Comparison of ENCODE assay signal across 18 cellular contexts in the genomic region with DNA sequence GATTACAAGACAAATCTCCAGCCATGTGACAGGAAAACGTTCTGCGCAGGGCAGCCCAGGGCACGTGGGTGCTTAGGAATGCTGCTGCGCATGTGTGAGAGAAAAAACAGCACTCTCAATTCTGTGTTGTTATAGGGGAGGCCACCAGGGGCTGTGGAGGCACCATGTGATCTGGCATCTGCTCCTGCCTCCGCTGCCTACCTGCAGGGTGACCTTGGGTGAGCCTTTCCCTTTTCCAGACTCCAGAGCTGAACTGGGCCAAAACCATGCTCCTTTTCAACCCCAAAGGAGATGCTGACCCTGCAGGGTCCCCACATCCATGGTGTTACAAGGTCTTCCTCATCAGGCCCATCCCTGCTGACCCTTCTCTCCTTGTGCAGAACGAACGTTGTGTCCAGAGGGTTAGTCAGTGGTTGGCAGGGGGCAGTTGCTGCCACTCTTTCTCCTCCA.
DNase-seq lines count a peak whose midpoint lies in the region; ATAC-seq and TF ChIP-seq lines count a peak whose summit lies in the region.
"Had no signal": no experiment of that assay in that cellular context is flagged by ENCODE, and none has a peak within 500 bp of the region (broad histone marks: within the 10 kb centered on the region; RNA-seq: fewer than 3 reads in every experiment).

No MANE protein-coding gene starts in this region.

- no peaks in the 10 kb centered on the region for H4K20me1 ChIP-seq in SK-N-SH (ENCODE audit: insufficient read depth)

- H3K27ac ChIP-seq in SK-N-SH (ENCODE audit: low read depth in 2 of 2, low read length in 1 of 2), result no peak overlapping the region
- H3K27ac ChIP-seq: epithelial cell of prostate, HL-60, neutrophil had no signal

- H3K27me3 ChIP-seq in SK-N-SH (ENCODE audit: insufficient read depth), result no peaks in the 10 kb centered on the region
- H3K27me3 ChIP-seq: MG63 had no signal

- no peaks in the 10 kb centered on the region for H3K36me3 ChIP-seq in SK-N-SH (replicated peaks in 1 of 2; ENCODE audit: control insufficient read depth in 1 of 2, insufficient read depth in 2 of 2, low read length in 1 of 2)
- H3K36me3 ChIP-seq: MG63, neutrophil had no signal

- peaks cover 22% of the 10 kb centered on the region for H3K27me3 Mint-ChIP-seq in type B pancreatic cell

- H3K36me3 Mint-ChIP-seq in type B pancreatic cell, result no peaks in the 10 kb centered on the region

- H3K4me3 Mint-ChIP-seq in type B pancreatic cell, result no peak overlapping the region
- H3K4me3 Mint-ChIP-seq: activated B cell treated with CpG ODN at 0.5 μM for 24 hours; activated naive CD8-positive, alpha-beta T cell treated with anti-CD3 and anti-CD28 coated beads, Interleukin-2, amount 50 U/mL, for 24 hours had no signal

- TF ChIP-seq CTCF in SK-N-SH (IDR thresholded peaks at IDR 0.05), result no peak; the same call in 1 of the 2 replicates
- TF ChIP-seq CTCF in type B pancreatic cell (conservative IDR thresholded peaks at IDR 0.05), result peak; percentile 46

- H3K4me1 Mint-ChIP-seq in type B pancreatic cell (ENCODE audit: unreplicated experiment), result peaks cover 30% of the 10 kb centered on the region
- H3K4me1 Mint-ChIP-seq: activated B cell treated with CpG ODN at 0.5 μM for 24 hours; activated naive CD8-positive, alpha-beta T cell treated with anti-CD3 and anti-CD28 coated beads, Interleukin-2, amount 50 U/mL, for 24 hours had no signal

- TF ChIP-seq EP300 in SK-N-SH (IDR thresholded peaks at IDR 0.05; ENCODE audit: borderline replicate concordance in 1 of 2, low read depth in 1 of 2, low read length in 1 of 2), result no peak

- TF ChIP-seq RAD21 in SK-N-SH (IDR thresholded peaks at IDR 0.05; ENCODE audit: low read length), result no peak; the same call in 1 of the 2 replicates

- H3K9ac ChIP-seq in SK-N-SH, result no peak overlapping the region

- H3K4me2 ChIP-seq in SK-N-SH, result no peak overlapping the region
- H3K4me2 ChIP-seq: smooth muscle cell had no signal

- POLR2A ChIA-PET in SK-N-SH (lab: Yijun Ruan, JAX), result no interaction called here

- ATAC-seq in GM21526 (IDR thresholded peaks at IDR 0.05; ENCODE audit: low FRiP score, unreplicated experiment), result no peak
- ATAC-seq: activated naive CD8-positive, alpha-beta T cell treated with anti-CD3 and anti-CD28 coated beads, Interleukin-2, amount 50 U/mL, for 24 hours had no signal

- H3K79me2 ChIP-seq in SK-N-SH (ENCODE audit: insufficient read depth), result no peaks in the 10 kb centered on the region

- no peaks in the 10 kb centered on the region for H3K9me3 ChIP-seq in SK-N-SH
- H3K9me3 ChIP-seq: MG63, neutrophil had no signal

- DNase-seq in NCI-H524 (lab: John Stamatoyannopoulos, UW) (peak; percentile 11 to 32), NCI-H524 treated with DMSO at 0.1 percent for 48 hours (lab: John Stamatoyannopoulos, UW) (no peak), SK-N-SH (peak; percentile 51), iris pigment epithelial cell (ENCODE audit: low read depth) (peak; percentile 18), type B pancreatic cell (ENCODE audit: extremely low spot score, unreplicated experiment) (peak; percentile 58)
- DNase-seq in stimulated activated CD4-positive, alpha-beta T cell treated with anti-CD3 and anti-CD28 coated beads, Interleukin-12 subunit alpha, Interleukin-12 subunit beta, amount 100 ng/mL, for 4 hours, result no peak
- DNase-seq in activated CD4-positive, alpha-beta T cell treated with anti-CD3 and anti-CD28 coated beads, Interleukin-2, amount 50 U/mL, for 1 hour, result no peak
- DNase-seq: activated B cell treated with CpG ODN at 0.5 μM for 24 hours; activated naive CD8-positive, alpha-beta T cell treated with anti-CD3 and anti-CD28 coated beads, Interleukin-2, amount 50 U/mL, for 24 hours; Calu3; cerebellar nuclear complex; MG63; NCI-H2081 had no signal

- CTCF ChIA-PET in SK-N-SH (lab: Yijun Ruan, JAX), result interaction anchor here (0.7 to 22.9 kb wide), 5 partner anchors 8 to 167 kb away, joined by 3 to 629 read pairs (median 3); no protein-coding TSS in a partner anchor

- WGBS in SK-N-SH (ENCODE audit: low lambda C conversion rate), result 70% methylated on average over 5 of the region's 7 CpGs

- no peak overlapping the region for H3K4me3 ChIP-seq in SK-N-SH (ENCODE audit: low read depth in 2 of 2, low read length in 1 of 2)
- H3K4me3 ChIP-seq: MG63, smooth muscle cell had no signal

- no peaks in the 10 kb centered on the region for H3K9me3 Mint-ChIP-seq in type B pancreatic cell
- H3K9me3 Mint-ChIP-seq: activated B cell treated with CpG ODN at 0.5 μM for 24 hours; activated naive CD8-positive, alpha-beta T cell treated with anti-CD3 and anti-CD28 coated beads, Interleukin-2, amount 50 U/mL, for 24 hours had no signal

- peaks cover 0 to 31% of the 10 kb centered on the region in 2 experiments; a peak in 2 of 4 replicates for H3K4me1 ChIP-seq in SK-N-SH (ENCODE audit: control insufficient read depth in 1 of 2, insufficient read depth in 2 of 2, low read depth in 1 of 2, low read length in 1 of 2)

- no peak overlapping the region for H3K27ac Mint-ChIP-seq in type B pancreatic cell
- H3K27ac Mint-ChIP-seq: activated B cell treated with CpG ODN at 0.5 μM for 24 hours; activated naive CD8-positive, alpha-beta T cell treated with anti-CD3 and anti-CD28 coated beads, Interleukin-2, amount 50 U/mL, for 24 hours had no signal

- no peak overlapping the region for H2AFZ ChIP-seq in SK-N-SH (ENCODE audit: low read depth)

- H3K9me2 ChIP-seq in SK-N-SH, result no peaks in the 10 kb centered on the region

- no peaks in the 10 kb centered on the region for H3F3A ChIP-seq in SK-N-SH (replicated peaks; ENCODE audit: insufficient read depth)

TF ChIP-seq in SK-N-SH, 30 proteins besides CTCF, POLR2A, EP300 and RAD21:
- TF ChIP-seq YY1 (IDR thresholded peaks at IDR 0.05; ENCODE audit: low read depth) (no peak), JUND (IDR thresholded peaks at IDR 0.05) (no peak), ELF1 (IDR thresholded peaks at IDR 0.05) (no peak), CHD2 (IDR thresholded peaks at IDR 0.05; ENCODE audit: low read length, partially characterized antibody) (no peak), RFX5 (IDR thresholded peaks at IDR 0.05; ENCODE audit: low read length) (no peak), POLR2AphosphoS5 (IDR thresholded peaks at IDR 0.05; ENCODE audit: low read depth, low read length) (no peak), MXI1 (IDR thresholded peaks at IDR 0.05; ENCODE audit: low read depth, low read length) (0 out of 2 replicates have a peak, but pooled peaks have one; percentile 37), RCOR1 (IDR thresholded peaks at IDR 0.05; ENCODE audit: low read length) (peak; percentile 18; the same call in 1 of the 2 replicates), TAF1 (IDR thresholded peaks at IDR 0.05; ENCODE audit: borderline replicate concordance, low read depth, low read length) (no peak), TEAD4 (IDR thresholded peaks at IDR 0.05; ENCODE audit: borderline replicate concordance, insufficient read depth) (no peak), GATA2 (CRISPR knock-in tag; IDR thresholded peaks at IDR 0.05) (no peak), GABPA (IDR thresholded peaks at IDR 0.05; ENCODE audit: low read depth) (no peak), NRF1 (IDR thresholded peaks at IDR 0.05; ENCODE audit: low read depth, low read length) (peak; percentile 19; the same call in 1 of the 2 replicates)
- TF ChIP-seq, protein P1, sequence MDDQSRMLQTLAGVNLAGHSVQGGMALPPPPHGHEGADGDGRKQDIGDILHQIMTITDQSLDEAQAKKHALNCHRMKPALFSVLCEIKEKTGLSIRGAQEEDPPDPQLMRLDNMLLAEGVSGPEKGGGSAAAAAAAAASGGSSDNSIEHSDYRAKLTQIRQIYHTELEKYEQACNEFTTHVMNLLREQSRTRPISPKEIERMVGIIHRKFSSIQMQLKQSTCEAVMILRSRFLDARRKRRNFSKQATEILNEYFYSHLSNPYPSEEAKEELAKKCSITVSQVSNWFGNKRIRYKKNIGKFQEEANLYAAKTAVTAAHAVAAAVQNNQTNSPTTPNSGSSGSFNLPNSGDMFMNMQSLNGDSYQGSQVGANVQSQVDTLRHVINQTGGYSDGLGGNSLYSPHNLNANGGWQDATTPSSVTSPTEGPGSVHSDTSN (IDR thresholded peaks at IDR 0.05), result no peak
- TF ChIP-seq, protein P2, sequence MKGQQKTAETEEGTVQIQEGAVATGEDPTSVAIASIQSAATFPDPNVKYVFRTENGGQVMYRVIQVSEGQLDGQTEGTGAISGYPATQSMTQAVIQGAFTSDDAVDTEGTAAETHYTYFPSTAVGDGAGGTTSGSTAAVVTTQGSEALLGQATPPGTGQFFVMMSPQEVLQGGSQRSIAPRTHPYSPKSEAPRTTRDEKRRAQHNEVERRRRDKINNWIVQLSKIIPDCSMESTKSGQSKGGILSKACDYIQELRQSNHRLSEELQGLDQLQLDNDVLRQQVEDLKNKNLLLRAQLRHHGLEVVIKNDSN (IDR thresholded peaks at IDR 0.05; ENCODE audit: borderline replicate concordance, low read depth), result peak; percentile 30; the same call in 1 of the 2 replicates
- TF ChIP-seq, protein P3, sequence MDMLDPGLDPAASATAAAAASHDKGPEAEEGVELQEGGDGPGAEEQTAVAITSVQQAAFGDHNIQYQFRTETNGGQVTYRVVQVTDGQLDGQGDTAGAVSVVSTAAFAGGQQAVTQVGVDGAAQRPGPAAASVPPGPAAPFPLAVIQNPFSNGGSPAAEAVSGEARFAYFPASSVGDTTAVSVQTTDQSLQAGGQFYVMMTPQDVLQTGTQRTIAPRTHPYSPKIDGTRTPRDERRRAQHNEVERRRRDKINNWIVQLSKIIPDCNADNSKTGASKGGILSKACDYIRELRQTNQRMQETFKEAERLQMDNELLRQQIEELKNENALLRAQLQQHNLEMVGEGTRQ (IDR thresholded peaks at IDR 0.05; ENCODE audit: borderline replicate concordance, low read depth, low read length), result no peak

Comparison
In these comparisons a context has a peak if more than half of its experiments do, and no peak if none do; other contexts are left out.
1. DNase-seq: peak in NCI-H524 (2 of 2), SK-N-SH (single experiment), iris pigment epithelial cell (single experiment) and type B pancreatic cell (single experiment); none in NCI-H524 treated with DMSO at 0.1 percent for 48 hours (single experiment), stimulated activated CD4-positive, alpha-beta T cell treated with anti-CD3 and anti-CD28 coated beads, Interleukin-12 subunit alpha, Interleukin-12 subunit beta, amount 100 ng/mL, for 4 hours (single experiment) and activated CD4-positive, alpha-beta T cell treated with anti-CD3 and anti-CD28 coated beads, Interleukin-2, amount 50 U/mL, for 1 hour (single experiment).